Comparison of ENCODE assay signal across 11 cellular contexts in genomic region chr1:159005161-159005560, GRCh38.
DNase-seq lines count a peak whose midpoint lies in the region; ATAC-seq and TF ChIP-seq lines count a peak whose summit lies in the region.
"Had no signal": no experiment of that assay in that cellular context is flagged by ENCODE, and none has a peak within 500 bp of the region (broad histone marks: within the 10 kb centered on the region; RNA-seq: fewer than 3 reads in every experiment).

No MANE protein-coding gene starts in this region.

- ATAC-seq in HG03280 (IDR thresholded peaks at IDR 0.05; ENCODE audit: unreplicated experiment) (no peak), HG03469 (IDR thresholded peaks at IDR 0.05; ENCODE audit: unreplicated experiment) (no peak)

- H3K4me1 ChIP-seq in BLaER1 (peaks cover 34% of the 10 kb centered on the region), HUES6 (ENCODE audit: control insufficient read depth, insufficient read depth, low read length) (peaks cover 62% of the 10 kb centered on the region), neutrophil (ENCODE audit: control insufficient read depth in 1 of 2, insufficient read depth in 1 of 2, low read depth in 1 of 2, low read length in 1 of 2) (peaks cover 43 to 48% of the 10 kb centered on the region in 2 experiments)

- H3K4me3 ChIP-seq in BLaER1 = no peak overlapping the region
- peak overlapping the region; percentile 51 for H3K4me3 ChIP-seq in HUES6 (ENCODE audit: low read depth, low read length)
- H3K4me3 ChIP-seq in fibroblast of mammary gland (ENCODE audit: control insufficient read depth, low read depth, low read length) = no peak overlapping the region
- no peak overlapping the region for H3K4me3 ChIP-seq in neutrophil (ENCODE audit: low read depth in 1 of 2, low read length in 1 of 2)

- H3K9me3 ChIP-seq in BLaER1 (no peaks in the 10 kb centered on the region), HUES6 (ENCODE audit: control insufficient read depth, insufficient read depth, low read depth, low read length) (no peaks in the 10 kb centered on the region), neutrophil (no peaks in the 10 kb centered on the region)

- peak; percentile 54 for DNase-seq in fibroblast of mammary gland (ENCODE audit: low read depth)
- DNase-seq in NCI-H774 (lab: John Stamatoyannopoulos, UW) = no peak
- DNase-seq in glomerular visceral epithelial cell (ENCODE audit: extremely low spot score) = no peak
- DNase-seq: activated T-cell treated with anti-CD3 and anti-CD28 coated beads, Interleukin-2, amount 50 U/mL, for 48 hours; cortex of kidney; T1000 had no signal

- H3K27ac ChIP-seq in BLaER1 (no peak overlapping the region), HUES6 (ENCODE audit: low read depth, low read length) (no peak overlapping the region), neutrophil (peak overlapping the region; percentile 38)

- no peaks in the 10 kb centered on the region for H3K27me3 ChIP-seq in BLaER1
- H3K27me3 ChIP-seq in HUES6 (ENCODE audit: control insufficient read depth, insufficient read depth, low read length) = peaks cover 12% of the 10 kb centered on the region; the same call in 1 of the 2 replicates
- H3K27me3 ChIP-seq in neutrophil = no peaks in the 10 kb centered on the region

- H4K20me1 ChIP-seq in BLaER1 = no peaks in the 10 kb centered on the region

- H3K4me2 ChIP-seq in BLaER1 = peak overlapping the region; percentile 60

- no peaks in the 10 kb centered on the region for H3K36me3 ChIP-seq in BLaER1
- H3K36me3 ChIP-seq in HUES6 (ENCODE audit: control insufficient read depth, insufficient read depth, low read length) = no peaks in the 10 kb centered on the region
- no peaks in the 10 kb centered on the region for H3K36me3 ChIP-seq in neutrophil

- H3K9ac ChIP-seq in BLaER1 (no peak overlapping the region), HUES6 (ENCODE audit: low read length) (no peak overlapping the region)

- TF ChIP-seq CTCF in fibroblast of mammary gland (conservative IDR thresholded peaks at IDR 0.05; ENCODE audit: control insufficient read depth, insufficient read depth, low read depth, low read length) (no peak), neutrophil (IDR thresholded peaks at IDR 0.05) (no peak)
